Comparison of ENCODE assay signal across 18 cellular contexts in the genomic region with DNA sequence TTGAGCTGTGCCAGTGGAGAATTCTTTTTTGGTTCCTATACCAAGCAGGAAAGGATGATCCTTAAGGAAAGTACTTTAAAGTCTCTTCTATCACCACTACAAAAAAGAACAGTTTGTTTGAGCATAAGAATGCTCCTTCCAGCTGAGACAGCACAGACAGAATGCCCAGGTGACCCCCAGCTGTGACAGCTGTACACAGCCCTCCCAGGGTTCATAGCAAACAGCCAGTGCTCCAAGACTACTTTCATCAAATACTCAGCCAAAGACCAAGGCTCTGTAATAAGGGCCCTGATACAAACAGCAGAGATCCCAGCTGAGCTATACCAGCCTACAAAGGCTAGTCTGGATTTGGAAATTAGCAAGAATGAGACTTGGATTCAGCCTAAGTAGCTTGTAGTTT.
A peak's percentile ranks its signal among the peaks of the same experiment; 100 is the strongest.
DNase-seq lines count a peak whose midpoint lies in the region; FAIRE-seq lines count a peak whose summit lies in the region.
"Had no signal": no experiment of that assay in that cellular context is flagged by ENCODE, and none has a peak within 500 bp of the region (broad histone marks: within the 10 kb centered on the region; RNA-seq: fewer than 3 reads in every experiment).

No MANE protein-coding gene starts in this region.

- DNase-seq in NCI-H146 (lab: John Stamatoyannopoulos, UW) (peak; percentile 55), NCI-H146 treated with DMSO at 0.1 percent for 48 hours (lab: John Stamatoyannopoulos, UW; ENCODE audit: unreplicated experiment) (no peak), NCI-H69 (lab: John Stamatoyannopoulos, UW) (peak; percentile 41), iPS-NIHi7 (ENCODE audit: extremely low spot score) (peak; percentile 14), islet precursor cell (no peak), RCC 7860 (ENCODE audit: low spot score) (no peak), DMS79 treated with DMSO at 0.1 percent for 48 hours (lab: John Stamatoyannopoulos, UW) (no peak)
- DNase-seq: Caco-2; CD4-positive, CD25-positive, alpha-beta regulatory T cell; CD8-positive, alpha-beta T cell; DMS153; EL; GDM1; GM23248; HCEC 1CT had no signal

- FAIRE-seq in RCC 7860 (lab: Jason Lieb, UNC) = no peak
- FAIRE-seq: A204.1, GM12878, GM19239 had no signal

Comparison
In these comparisons a context has a peak if more than half of its experiments do, and no peak if none do; other contexts are left out.
1. DNase-seq: peak in NCI-H146 (single experiment), NCI-H69 (single experiment) and iPS-NIHi7 (single experiment); none in NCI-H146 treated with DMSO at 0.1 percent for 48 hours (single experiment), islet precursor cell (single experiment), RCC 7860 (single experiment) and DMS79 treated with DMSO at 0.1 percent for 48 hours (single experiment).